ENCODE assay signal across 8 cellular contexts in the genomic region with DNA sequence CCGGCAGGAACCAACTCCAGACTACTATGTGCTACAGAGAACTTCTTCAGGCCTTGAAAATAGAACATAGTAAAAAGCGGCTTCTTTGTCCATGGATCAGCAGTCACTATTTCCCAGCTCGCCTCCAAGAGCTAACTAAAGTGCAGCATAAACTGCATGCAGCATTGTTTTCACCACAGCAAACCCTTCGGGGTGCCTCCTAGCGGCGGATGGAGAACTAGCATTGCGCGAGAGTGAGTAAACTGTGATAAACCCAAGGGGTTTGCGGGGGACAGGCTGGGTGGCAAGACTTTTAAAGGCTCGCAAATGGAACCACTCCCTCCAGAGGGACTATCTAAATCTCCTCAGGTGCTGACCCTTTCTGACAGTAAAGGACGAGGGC. TPM values are rescaled to one million over a fixed set of nuclear protein-coding genes. Genes with fewer than 3 reads are reported as not detected.
A peak's percentile ranks its signal among the peaks of the same experiment; 100 is the strongest.
DNase-seq lines count a peak whose midpoint lies in the region; ATAC-seq and TF ChIP-seq lines count a peak whose summit lies in the region.

No MANE protein-coding gene starts in this region.

- H2AFZ ChIP-seq in parathyroid adenoma, result peak overlapping the region; percentile 70

- intact Hi-C loops in activated CD4-positive, alpha-beta T cell treated with anti-CD3 and anti-CD28 coated beads for 36 hours (cut with DNase I, micrococcal nuclease), result no loop called here

- DNase-seq in activated CD4-positive, alpha-beta T cell treated with anti-CD3 and anti-CD28 coated beads for 36 hours, result peak; percentile 56
- no peak for DNase-seq in activated CD4-positive, alpha-beta T cell treated with anti-CD3 and anti-CD28 coated beads, Interleukin-2, amount 50 U/mL, for 4 hours
- peak; percentile 36 for DNase-seq in OCI-M2 (lab: John Stamatoyannopoulos, UW; ENCODE audit: unreplicated experiment)
- peak; percentile 43 for DNase-seq in fibroblast of mammary gland (ENCODE audit: low read depth)
- DNase-seq in hippocampal formation (lab: John Stamatoyannopoulos, UW), result no peak
- DNase-seq in amniotic stem cell (lab: John Stamatoyannopoulos, UW), result no peak

- peak; percentile 57 for ATAC-seq in activated CD4-positive, alpha-beta T cell treated with anti-CD3 and anti-CD28 coated beads for 36 hours
- ATAC-seq in GM19324 (IDR thresholded peaks at IDR 0.05; ENCODE audit: low FRiP score, unreplicated experiment), result no peak

- H3K27ac ChIP-seq in parathyroid adenoma, result no peak overlapping the region

- H3K9me3 ChIP-seq in parathyroid adenoma (ENCODE audit: control insufficient read depth, low read length), result no peaks in the 10 kb centered on the region

- H3K27me3 ChIP-seq in parathyroid adenoma (ENCODE audit: control insufficient read depth, insufficient read depth, low read length), result no peaks in the 10 kb centered on the region

- peak overlapping the region; percentile 93 for H3K4me2 ChIP-seq in parathyroid adenoma (ENCODE audit: low read length)

- CTCF ChIA-PET in activated CD4-positive, alpha-beta T cell treated with anti-CD3 and anti-CD28 coated beads for 36 hours (lab: Charles Lee), result no interaction called here

- TF ChIP-seq CTCF in fibroblast of mammary gland (conservative IDR thresholded peaks at IDR 0.05; ENCODE audit: control insufficient read depth, insufficient read depth, low read depth, low read length), result peak; percentile 72
- peak; percentile 33 for TF ChIP-seq CTCF in parathyroid adenoma (IDR thresholded peaks at IDR 0.05)

- no peak overlapping the region for H3K27ac Mint-ChIP-seq in activated CD4-positive, alpha-beta T cell treated with anti-CD3 and anti-CD28 coated beads for 36 hours

- no peaks in the 10 kb centered on the region for H3K36me3 Mint-ChIP-seq in activated CD4-positive, alpha-beta T cell treated with anti-CD3 and anti-CD28 coated beads for 36 hours (ENCODE audit: low read depth)

- H3K4me1 ChIP-seq in parathyroid adenoma, result no peaks in the 10 kb centered on the region

- H3K4me3 Mint-ChIP-seq in activated CD4-positive, alpha-beta T cell treated with anti-CD3 and anti-CD28 coated beads for 36 hours, result no peak overlapping the region

- H3K9ac ChIP-seq in parathyroid adenoma, result no peak overlapping the region

- H3K79me2 ChIP-seq in parathyroid adenoma, result no peaks in the 10 kb centered on the region

- H3K4me3 ChIP-seq in fibroblast of mammary gland (ENCODE audit: control insufficient read depth, low read depth, low read length) (peak overlapping the region; percentile 36), parathyroid adenoma (ENCODE audit: low read depth, low read length) (peak overlapping the region; percentile 60)

- POLR2A ChIA-PET in activated CD4-positive, alpha-beta T cell treated with anti-CD3 and anti-CD28 coated beads for 36 hours (lab: Charles Lee), result no interaction called here

- H3K27me3 Mint-ChIP-seq in activated CD4-positive, alpha-beta T cell treated with anti-CD3 and anti-CD28 coated beads for 36 hours, result peaks cover 25% of the 10 kb centered on the region

- peaks cover 2% of the 10 kb centered on the region for H3K9me3 Mint-ChIP-seq in activated CD4-positive, alpha-beta T cell treated with anti-CD3 and anti-CD28 coated beads for 36 hours (ENCODE audit: low read depth)

- H3K4me1 Mint-ChIP-seq in activated CD4-positive, alpha-beta T cell treated with anti-CD3 and anti-CD28 coated beads for 36 hours, result peaks cover 8% of the 10 kb centered on the region

- no peaks in the 10 kb centered on the region for H3K36me3 ChIP-seq in parathyroid adenoma (ENCODE audit: control insufficient read depth, insufficient read depth, low read length)

RNA-seq across cellular contexts. Expression of a gene that starts 21.6 kb away (rescaled TPM):
- not detected for total RNA-seq in activated CD4-positive, alpha-beta T cell treated with anti-CD3 and anti-CD28 coated beads for 36 hours

Comparison
In these comparisons a context has a peak if more than half of its experiments do, and no peak if none do; other contexts are left out.
1. DNase-seq: peak in activated CD4-positive, alpha-beta T cell treated with anti-CD3 and anti-CD28 coated beads for 36 hours (single experiment), OCI-M2 (single experiment) and fibroblast of mammary gland (single experiment); none in activated CD4-positive, alpha-beta T cell treated with anti-CD3 and anti-CD28 coated beads, Interleukin-2, amount 50 U/mL, for 4 hours (0 of 2), hippocampal formation (0 of 2) and amniotic stem cell (single experiment).